In genomic region chr9:122807271-122807900, GRCh38 we compare ENCODE assay signal across 17 cellular contexts. TPM values are rescaled to one million over a fixed set of nuclear protein-coding genes. Genes with fewer than 3 reads are reported as not detected.
A peak's percentile ranks its signal among the peaks of the same experiment; 100 is the strongest.
DNase-seq lines count a peak whose midpoint lies in the region; ATAC-seq, FAIRE-seq and TF ChIP-seq lines count a peak whose summit lies in the region.
"Had no signal": no experiment of that assay in that cellular context is flagged by ENCODE, and none has a peak within 500 bp of the region (broad histone marks: within the 10 kb centered on the region; RNA-seq: fewer than 3 reads in every experiment).

No MANE protein-coding gene starts in this region.

- H3K79me2 ChIP-seq in GM12878 (ENCODE audit: control insufficient read depth, insufficient read depth, low read length) = no peaks in the 10 kb centered on the region

- no peak overlapping the region for H3K9ac ChIP-seq in GM12878 (ENCODE audit: control insufficient read depth, insufficient read depth, low read length)

- peaks cover 29% of the 10 kb centered on the region for H3K4me1 Mint-ChIP-seq in activated CD8-positive, alpha-beta memory T cell treated with anti-CD3 and anti-CD28 coated beads, Interleukin-2, amount 10 ng/mL, durations not matched to agents 7 days and 5 days
- peaks cover 17% of the 10 kb centered on the region for H3K4me1 Mint-ChIP-seq in T-helper 2 cell treated with Interferon-gamma antibody and Interleukin-4, amounts not matched to agents 5 μg/mL and 100 μg/mL, for 36 hours (ENCODE audit: low read depth)

- no peak overlapping the region for H3K4me3 Mint-ChIP-seq in activated CD8-positive, alpha-beta memory T cell treated with anti-CD3 and anti-CD28 coated beads, Interleukin-2, amount 10 ng/mL, durations not matched to agents 7 days and 5 days
- H3K4me3 Mint-ChIP-seq in T-helper 2 cell treated with Interferon-gamma antibody and Interleukin-4, amounts not matched to agents 5 μg/mL and 100 μg/mL, for 36 hours = no peak overlapping the region

- peaks cover 11% of the 10 kb centered on the region for H3K9me3 Mint-ChIP-seq in activated CD8-positive, alpha-beta memory T cell treated with anti-CD3 and anti-CD28 coated beads, Interleukin-2, amount 10 ng/mL, durations not matched to agents 7 days and 5 days (ENCODE audit: low read depth)
- H3K9me3 Mint-ChIP-seq in T-helper 2 cell treated with Interferon-gamma antibody and Interleukin-4, amounts not matched to agents 5 μg/mL and 100 μg/mL, for 36 hours = no peaks in the 10 kb centered on the region

- WGBS in GM12878 (ENCODE audit: insufficient coverage, insufficient replicate concordance, low lambda C conversion rate, missing lambda C conversion rate) = 0% methylated on average over 1 of the region's 1 CpG

- no peaks in the 10 kb centered on the region for H3K36me3 ChIP-seq in GM12878 (ENCODE audit: control insufficient read depth in 2 of 2, insufficient read depth in 2 of 2, low read length in 1 of 2)
- H3K36me3 ChIP-seq in effector memory CD4-positive, alpha-beta T cell (ENCODE audit: control insufficient read depth, insufficient read depth, low read length) = no peaks in the 10 kb centered on the region

- H2AFZ ChIP-seq in GM12878 (ENCODE audit: control insufficient read depth, low read depth, low read length) = no peak overlapping the region

- H3K36me3 Mint-ChIP-seq in activated CD8-positive, alpha-beta memory T cell treated with anti-CD3 and anti-CD28 coated beads, Interleukin-2, amount 10 ng/mL, durations not matched to agents 7 days and 5 days = peaks cover 14% of the 10 kb centered on the region
- H3K36me3 Mint-ChIP-seq in T-helper 2 cell treated with Interferon-gamma antibody and Interleukin-4, amounts not matched to agents 5 μg/mL and 100 μg/mL, for 36 hours (ENCODE audit: low read depth) = no peaks in the 10 kb centered on the region

- DNase-seq in activated CD8-positive, alpha-beta memory T cell treated with anti-CD3 and anti-CD28 coated beads, Interleukin-2, amount 10 ng/mL, durations not matched to agents 7 days and 5 days = peak; percentile 79
- DNase-seq in activated CD8-positive, alpha-beta memory T cell treated with anti-CD3 and anti-CD28 coated beads, Interleukin-2, amount 50 U/mL, for 4 hours = no peak
- DNase-seq in T-helper 2 cell treated with Interferon-gamma antibody and Interleukin-4, amounts not matched to agents 5 μg/mL and 100 μg/mL, for 36 hours (ENCODE audit: low spot score) = peak; percentile 85
- DNase-seq in GM12878 (ENCODE audit: low read depth, low spot score) (no peak), D721Med (ENCODE audit: insufficient read length, low spot score) (no peak)
- DNase-seq in stimulated activated CD8-positive, alpha-beta memory T cell treated with anti-CD3 and anti-CD28 coated beads, Interleukin-4, amount 100 ng/mL, for 48 hours = peak; percentile 76
- no peak for DNase-seq in effector memory CD4-positive, alpha-beta T cell
- DNase-seq: hippocampal formation, left colon, NCI-H1417 treated with DMSO at 0.1 percent for 48 hours, testis had no signal

- POLR2A ChIA-PET in GM12878 (lab: Charles Lee) = no interaction called here

- H3K9me3 ChIP-seq in GM12878 (replicated peaks; ENCODE audit: control insufficient read depth, insufficient read depth, low read length) = no peaks in the 10 kb centered on the region
- no peaks in the 10 kb centered on the region for H3K9me3 ChIP-seq in effector memory CD4-positive, alpha-beta T cell (ENCODE audit: control insufficient read depth, low read length)
- H3K9me3 ChIP-seq: testis had no signal

- no peaks in the 10 kb centered on the region for H3K27me3 Mint-ChIP-seq in activated CD8-positive, alpha-beta memory T cell treated with anti-CD3 and anti-CD28 coated beads, Interleukin-2, amount 10 ng/mL, durations not matched to agents 7 days and 5 days
- no peaks in the 10 kb centered on the region for H3K27me3 Mint-ChIP-seq in T-helper 2 cell treated with Interferon-gamma antibody and Interleukin-4, amounts not matched to agents 5 μg/mL and 100 μg/mL, for 36 hours (ENCODE audit: low read depth)

- no peaks in the 10 kb centered on the region for H3K4me1 ChIP-seq in GM12878 (ENCODE audit: control insufficient read depth, insufficient read depth, low read length)
- peaks cover 4% of the 10 kb centered on the region for H3K4me1 ChIP-seq in effector memory CD4-positive, alpha-beta T cell (ENCODE audit: control insufficient read depth, insufficient read depth, low read length, poor library complexity, severe bottlenecking)
- H3K4me1 ChIP-seq: testis had no signal

- RAD21 ChIA-PET in GM12878 (lab: Charles Lee; ENCODE audit: unreplicated experiment) = interaction anchor here (0.9 to 1.5 kb wide), 3 partner anchors 184 to 309 kb away, joined by 3 read pairs; no protein-coding TSS in a partner anchor

- H3K4me3 ChIP-seq in GM12878 = no peak overlapping the region
- H3K4me3 ChIP-seq in effector memory CD4-positive, alpha-beta T cell (ENCODE audit: insufficient read depth, low read depth, low read length, poor library complexity, severe bottlenecking) = no peak overlapping the region
- H3K4me3 ChIP-seq: K562, SK-N-MC, testis had no signal

- no peaks in the 10 kb centered on the region for H3K27me3 ChIP-seq in GM12878 (replicated peaks in 1 of 2; ENCODE audit: control insufficient read depth in 2 of 2, insufficient read depth in 2 of 2, low read length in 1 of 2)
- no peaks in the 10 kb centered on the region for H3K27me3 ChIP-seq in effector memory CD4-positive, alpha-beta T cell (replicated peaks; ENCODE audit: control insufficient read depth, insufficient read depth, low read length, poor library complexity, severe bottlenecking)
- H3K27me3 ChIP-seq: testis had no signal

- intact Hi-C loops in GM12878 (cut with micrococcal nuclease; ENCODE audit: unreplicated experiment) = no loop called here

- TF ChIP-seq CTCF in GM12878 (IDR thresholded peaks at IDR 0.05 in 2 of 3, conservative IDR thresholded peaks at IDR 0.05 in 1 of 3; ENCODE audit: control insufficient read depth in 2 of 3, extremely low read depth in 1 of 3, insufficient read depth in 1 of 3, low read depth in 3 of 3, low read length in 3 of 3) = no peak
- TF ChIP-seq CTCF in D721Med (IDR thresholded peaks at IDR 0.05; ENCODE audit: insufficient read depth, missing control alignments) = no peak

- TF ChIP-seq EP300 in GM12878 (IDR thresholded peaks at IDR 0.05; ENCODE audit: borderline replicate concordance in 1 of 2, control insufficient read depth in 1 of 2, low read depth in 2 of 2, low read length in 2 of 2) = no peak

- peak overlapping the region; percentile 79 for H3K27ac Mint-ChIP-seq in activated CD8-positive, alpha-beta memory T cell treated with anti-CD3 and anti-CD28 coated beads, Interleukin-2, amount 10 ng/mL, durations not matched to agents 7 days and 5 days
- H3K27ac Mint-ChIP-seq in T-helper 2 cell treated with Interferon-gamma antibody and Interleukin-4, amounts not matched to agents 5 μg/mL and 100 μg/mL, for 36 hours = no peak overlapping the region

- in situ Hi-C loops in GM12878 (cut with MboI) = no loop called here

- H3K27ac ChIP-seq in GM12878 (ENCODE audit: control insufficient read depth, insufficient read depth) = no peak overlapping the region
- no peak overlapping the region for H3K27ac ChIP-seq in effector memory CD4-positive, alpha-beta T cell (ENCODE audit: insufficient read depth, low read length, poor library complexity, severe bottlenecking)
- H3K27ac ChIP-seq: SK-N-MC, testis had no signal

- TF ChIP-seq POLR2A in GM12878 (IDR thresholded peaks at IDR 0.05; ENCODE audit: low read depth, low read length) = no peak

- no peak for TF ChIP-seq RAD21 in GM12878 (IDR thresholded peaks at IDR 0.05; ENCODE audit: insufficient read depth, low read depth, low read length)

- H4K20me1 ChIP-seq in GM12878 (ENCODE audit: control insufficient read depth, insufficient read depth) = no peaks in the 10 kb centered on the region

- CTCF ChIA-PET in activated CD8-positive, alpha-beta memory T cell treated with anti-CD3 and anti-CD28 coated beads, Interleukin-2, amount 10 ng/mL, durations not matched to agents 7 days and 5 days (lab: Charles Lee) = interaction anchor here (0.9 to 3.0 kb wide), 6 partner anchors 299 to 682 kb away, joined by 3 to 17 read pairs (median 7); no protein-coding TSS in a partner anchor
- CTCF ChIA-PET in GM12878 (lab: Yijun Ruan, JAX) = interaction anchor here (0.7 to 5.4 kb wide), 8 partner anchors 17 to 709 kb away, joined by 3 to 81 read pairs (median 4); no protein-coding TSS in a partner anchor

- H3K4me2 ChIP-seq in GM12878 (ENCODE audit: control insufficient read depth, insufficient read depth) = no peak overlapping the region

- no TSS peak for BruUV-seq in GM12878 (replicated peaks; lab: Mats Ljungman, UMichigan)

- SMC1A ChIA-PET in GM12878 (lab: Charles Lee; ENCODE audit: uncharacterized antibody, unreplicated experiment) = interaction anchor here (0.7 to 6.3 kb wide), 2 partner anchors 344 to 410 kb away, joined by 3 to 63 read pairs; no protein-coding TSS in a partner anchor

- FAIRE-seq in GM12878 (lab: Jason Lieb, UNC) (no peak), D721Med (lab: Jason Lieb, UNC) (no peak)
- FAIRE-seq: K562 had no signal

- ATAC-seq in activated CD8-positive, alpha-beta memory T cell treated with anti-CD3 and anti-CD28 coated beads, Interleukin-2, amount 10 ng/mL, durations not matched to agents 7 days and 5 days = peak; percentile 59
- ATAC-seq in GM12878 (peak; percentile 23; the same call in 2 of the 3 replicates), HG02884 (IDR thresholded peaks at IDR 0.05; ENCODE audit: unreplicated experiment) (no peak)
- ATAC-seq: K562, left colon had no signal

RNA-seq across cellular contexts. Expression of gene OR1K1, which starts 7.5 kb away (rescaled TPM):
- total RNA-seq in activated CD8-positive, alpha-beta memory T cell treated with anti-CD3 and anti-CD28 coated beads, Interleukin-2, amount 10 ng/mL, durations not matched to agents 7 days and 5 days = not detected
- total RNA-seq in GM12878 (2013; cell fraction: nucleolus; rRNA removed) = not detected in 2 replicates
- total RNA-seq in GM12878 (2014; rRNA removed) = not detected in 2 replicates
- not detected in 2 replicates for total RNA-seq in GM12878 (2014; rRNA removed; fragmentation: Illumina TruSeq; extraction: Trizol)
- total RNA-seq in GM12878 (2021) = not detected in 2 replicates
- polyA plus RNA-seq in GM12878 (2011; ENCODE audit: low read depth) = not detected
- polyA plus RNA-seq in GM12878 (2011; rRNA removed) = not detected in 2 replicates
- polyA plus RNA-seq in GM12878 (2011; cell fraction: cytosol; rRNA removed) = not detected in 2 replicates
- polyA plus RNA-seq in GM12878 (2011; cell fraction: nucleus; rRNA removed) = not detected in 2 replicates
- not detected in 2 replicates for polyA plus RNA-seq in GM12878 (2012)
- polyA plus RNA-seq in GM12878 (2014; fragmentation: Illumina TruSeq; extraction: Trizol) = not detected in 2 replicates
- polyA plus RNA-seq in GM12878 (2014; fragmentation: Nextera tagmentation; extraction: Ambion mirVana) = not detected
- polyA plus RNA-seq in GM12878 (2014; rRNA removed) = not detected in 2 replicates
- not detected for polyA plus RNA-seq in GM12878 (2016; fragmentation: Nextera tagmentation; extraction: Ambion mirVana)
- not detected in 2 replicates for polyA minus RNA-seq in GM12878 (2011; rRNA and poly(A)+ RNA removed)
- polyA minus RNA-seq in GM12878 (2011; cell fraction: cytosol; rRNA and poly(A)+ RNA removed) = not detected in 2 replicates
- polyA minus RNA-seq in GM12878 (2011; cell fraction: nucleus; rRNA and poly(A)+ RNA removed) = not detected in 2 replicates
- total RNA-seq: H4, K562, left colon, myocyte, testis had no signal
- polyA plus RNA-seq: esophagus, K562 had no signal

RNA-seq across cellular contexts. Expression of gene OR5C1, which starts 18.7 kb away (rescaled TPM):
- total RNA-seq in activated CD8-positive, alpha-beta memory T cell treated with anti-CD3 and anti-CD28 coated beads, Interleukin-2, amount 10 ng/mL, durations not matched to agents 7 days and 5 days = not detected
- total RNA-seq in GM12878 (2013; cell fraction: nucleolus; rRNA removed) = not detected in 2 replicates
- total RNA-seq in GM12878 (2014; rRNA removed) (not detected in 2 replicates), GM12878 (2014; rRNA removed; fragmentation: Illumina TruSeq; extraction: Trizol) (not detected in 2 replicates), GM12878 (2021) (not detected in 2 replicates)
- not detected for polyA plus RNA-seq in GM12878 (2011; ENCODE audit: low read depth)
- polyA plus RNA-seq in GM12878 (2011; rRNA removed) (not detected in 2 replicates), GM12878 (2014; fragmentation: Illumina TruSeq; extraction: Trizol) (not detected in 2 replicates), GM12878 (2014; fragmentation: Nextera tagmentation; extraction: Ambion mirVana) (not detected), GM12878 (2014; rRNA removed) (not detected in 2 replicates), GM12878 (2016; fragmentation: Nextera tagmentation; extraction: Ambion mirVana) (not detected)
- polyA plus RNA-seq in GM12878 (2011; cell fraction: cytosol; rRNA removed) = not detected in 2 replicates
- not detected in 2 replicates for polyA plus RNA-seq in GM12878 (2011; cell fraction: nucleus; rRNA removed)
- not detected in 2 replicates for polyA plus RNA-seq in GM12878 (2012)
- polyA minus RNA-seq in GM12878 (2011; rRNA and poly(A)+ RNA removed) = not detected in 2 replicates
- not detected in 2 replicates for polyA minus RNA-seq in GM12878 (2011; cell fraction: cytosol; rRNA and poly(A)+ RNA removed)
- not detected in 2 replicates for polyA minus RNA-seq in GM12878 (2011; cell fraction: nucleus; rRNA and poly(A)+ RNA removed)
- total RNA-seq: H4, K562, left colon, myocyte, testis had no signal
- polyA plus RNA-seq: esophagus, K562 had no signal

RNA-seq across cellular contexts. Expression of gene PDCL, which starts 21.0 kb away (rescaled TPM):
- total RNA-seq in activated CD8-positive, alpha-beta memory T cell treated with anti-CD3 and anti-CD28 coated beads, Interleukin-2, amount 10 ng/mL, durations not matched to agents 7 days and 5 days = 10 to 100 TPM; 22.0 to 29.0 TPM
- 7.7 and 8.3 TPM in 2 replicates for total RNA-seq in GM12878 (2013; cell fraction: nucleolus; rRNA removed)
- 13.4 and 18.0 TPM in 2 replicates for total RNA-seq in GM12878 (2014; rRNA removed)
- total RNA-seq in GM12878 (2014; rRNA removed; fragmentation: Illumina TruSeq; extraction: Trizol) = 18.4 and 19.8 TPM in 2 replicates
- total RNA-seq in GM12878 (2021) = 15.5 and 16.5 TPM in 2 replicates
- polyA plus RNA-seq in GM12878 (2011; ENCODE audit: low read depth) = 9.6 TPM
- polyA plus RNA-seq in GM12878 (2011; rRNA removed) = 13.1 and 17.1 TPM in 2 replicates
- 6.9 and 8.1 TPM in 2 replicates for polyA plus RNA-seq in GM12878 (2011; cell fraction: cytosol; rRNA removed)
- polyA plus RNA-seq in GM12878 (2011; cell fraction: nucleus; rRNA removed) = 4.9 and 6.5 TPM in 2 replicates
- polyA plus RNA-seq in GM12878 (2012) = 9.6 and 13.3 TPM in 2 replicates
- polyA plus RNA-seq in GM12878 (2014; fragmentation: Illumina TruSeq; extraction: Trizol) = 12.3 and 13.0 TPM in 2 replicates
- polyA plus RNA-seq in GM12878 (2014; fragmentation: Nextera tagmentation; extraction: Ambion mirVana) = 10 to 100 TPM; 15.9 to 20.9 TPM
- 11.2 and 11.5 TPM in 2 replicates for polyA plus RNA-seq in GM12878 (2014; rRNA removed)
- 10 to 100 TPM; 17.1 to 18.0 TPM for polyA plus RNA-seq in GM12878 (2016; fragmentation: Nextera tagmentation; extraction: Ambion mirVana)
- 11.2 and 14.5 TPM in 2 replicates for polyA minus RNA-seq in GM12878 (2011; rRNA and poly(A)+ RNA removed)
- polyA minus RNA-seq in GM12878 (2011; cell fraction: cytosol; rRNA and poly(A)+ RNA removed) = 4.8 and 6.8 TPM in 2 replicates
- 2.3 and 5.6 TPM in 2 replicates for polyA minus RNA-seq in GM12878 (2011; cell fraction: nucleus; rRNA and poly(A)+ RNA removed)

Comparison
In these comparisons a context has a peak if more than half of its experiments do, and no peak if none do; other contexts are left out.
1. DNase-seq: peak in activated CD8-positive, alpha-beta memory T cell treated with anti-CD3 and anti-CD28 coated beads, Interleukin-2, amount 10 ng/mL, durations not matched to agents 7 days and 5 days (single experiment), T-helper 2 cell treated with Interferon-gamma antibody and Interleukin-4, amounts not matched to agents 5 μg/mL and 100 μg/mL, for 36 hours (single experiment) and stimulated activated CD8-positive, alpha-beta memory T cell treated with anti-CD3 and anti-CD28 coated beads, Interleukin-4, amount 100 ng/mL, for 48 hours (single experiment); none in activated CD8-positive, alpha-beta memory T cell treated with anti-CD3 and anti-CD28 coated beads, Interleukin-2, amount 50 U/mL, for 4 hours (single experiment), GM12878 (single experiment), effector memory CD4-positive, alpha-beta T cell (0 of 3) and D721Med (single experiment).